In the genomic region with DNA sequence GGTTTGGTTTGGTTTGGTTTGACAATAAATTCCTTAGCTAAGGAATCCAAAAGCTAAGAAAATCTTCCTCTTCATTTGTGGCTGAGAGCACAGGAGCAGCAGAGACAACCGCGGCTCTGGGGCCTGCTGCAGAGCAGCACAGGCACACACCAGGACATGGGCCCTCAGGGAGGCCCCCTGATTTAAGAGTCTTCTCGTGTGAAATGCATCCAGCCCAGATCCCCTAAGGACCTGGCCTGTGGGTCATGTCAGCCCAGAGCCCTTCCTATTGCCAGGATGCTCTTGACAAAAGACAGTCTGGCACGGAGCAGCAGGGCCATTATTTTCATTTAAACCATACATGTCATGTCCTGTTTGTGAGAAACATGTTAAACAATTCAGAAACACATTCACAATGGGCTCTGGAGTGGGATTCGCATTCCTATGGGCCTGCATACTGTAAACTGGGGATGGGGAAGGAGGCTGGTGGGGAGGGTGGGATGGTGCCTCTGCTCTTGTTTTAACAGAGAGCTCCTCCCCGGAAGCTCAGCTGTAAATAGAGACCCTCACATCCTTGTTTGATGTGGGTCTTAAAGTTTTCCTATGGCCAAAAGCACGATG, we compare ENCODE assay signal across 16 cellular contexts.
"Had no signal": no experiment of that assay in that cellular context is flagged by ENCODE, and none has a peak within 500 bp of the region (broad histone marks: within the 10 kb centered on the region; RNA-seq: fewer than 3 reads in every experiment).

No MANE protein-coding gene starts in this region.

- H3K9me3 ChIP-seq: left ventricle myocardium inferior had no signal

- H3K36me3 Mint-ChIP-seq: activated naive CD4-positive, alpha-beta T cell treated with anti-CD3 and anti-CD28 coated beads, Interleukin-2, amount 50 U/mL, for 24 hours; naive thymus-derived CD4-positive, alpha-beta T cell had no signal

- H3K4me1 ChIP-seq: left ventricle myocardium inferior had no signal

- DNase-seq: activated CD4-positive, alpha-beta T cell treated with anti-CD3 and anti-CD28 coated beads, Interleukin-2, amount 10 ng/mL, durations not matched to agents 7 days and 5 days; activated CD4-positive, CD25-positive, alpha-beta regulatory T cell; activated effector memory CD4-positive, alpha-beta T cell treated with Interleukin-2 at 50 U/mL for 16 hours; cortex of kidney; foreskin fibroblast; left ventricle myocardium inferior; naive thymus-derived CD4-positive, alpha-beta T cell; stimulated activated CD4-positive, alpha-beta T cell treated with anti-CD3 and anti-CD28 coated beads, Interleukin-12 subunit alpha, Interleukin-12 subunit beta, amount 100 ng/mL, for 4 hours; stimulated activated naive CD4-positive, alpha-beta T cell treated with Interleukin-2 at 50 U/mL for 16 hours; trophoblast cell had no signal

- FAIRE-seq: keratinocyte, TTC549 had no signal

- H3K27ac ChIP-seq: left ventricle myocardium inferior, SK-N-MC had no signal

- H3K27me3 Mint-ChIP-seq: activated CD4-positive, alpha-beta T cell treated with anti-CD3 and anti-CD28 coated beads, Interleukin-2, amount 10 ng/mL, durations not matched to agents 7 days and 5 days; activated naive CD4-positive, alpha-beta T cell treated with anti-CD3 and anti-CD28 coated beads, Interleukin-2, amount 50 U/mL, for 24 hours; central memory CD8-positive, alpha-beta T cell; naive thymus-derived CD4-positive, alpha-beta T cell had no signal

- H3K4me1 Mint-ChIP-seq: activated CD4-positive, alpha-beta T cell treated with anti-CD3 and anti-CD28 coated beads, Interleukin-2, amount 10 ng/mL, durations not matched to agents 7 days and 5 days; activated naive CD4-positive, alpha-beta T cell treated with anti-CD3 and anti-CD28 coated beads, Interleukin-2, amount 50 U/mL, for 24 hours; central memory CD8-positive, alpha-beta T cell; naive thymus-derived CD4-positive, alpha-beta T cell had no signal

- ATAC-seq: naive thymus-derived CD4-positive, alpha-beta T cell had no signal

- H3K9me3 Mint-ChIP-seq: activated CD4-positive, alpha-beta T cell treated with anti-CD3 and anti-CD28 coated beads, Interleukin-2, amount 10 ng/mL, durations not matched to agents 7 days and 5 days; activated naive CD4-positive, alpha-beta T cell treated with anti-CD3 and anti-CD28 coated beads, Interleukin-2, amount 50 U/mL, for 24 hours; T-helper 1 cell treated with Interleukin-12 subunit alpha and Interleukin-12 subunit beta and Interleukin-4 antibody, amounts not matched to agents 30 μg/mL and 1 μg/mL, for 36 hours had no signal

- H3K4me3 Mint-ChIP-seq: activated CD4-positive, alpha-beta T cell treated with anti-CD3 and anti-CD28 coated beads, Interleukin-2, amount 10 ng/mL, durations not matched to agents 7 days and 5 days; activated naive CD4-positive, alpha-beta T cell treated with anti-CD3 and anti-CD28 coated beads, Interleukin-2, amount 50 U/mL, for 24 hours; central memory CD8-positive, alpha-beta T cell; naive thymus-derived CD4-positive, alpha-beta T cell; T-helper 1 cell treated with Interleukin-12 subunit alpha and Interleukin-12 subunit beta and Interleukin-4 antibody, amounts not matched to agents 30 μg/mL and 1 μg/mL, for 36 hours had no signal

- H3K27ac Mint-ChIP-seq: activated CD4-positive, alpha-beta T cell treated with anti-CD3 and anti-CD28 coated beads, Interleukin-2, amount 10 ng/mL, durations not matched to agents 7 days and 5 days; activated naive CD4-positive, alpha-beta T cell treated with anti-CD3 and anti-CD28 coated beads, Interleukin-2, amount 50 U/mL, for 24 hours; naive thymus-derived CD4-positive, alpha-beta T cell; T-helper 1 cell treated with Interleukin-12 subunit alpha and Interleukin-12 subunit beta and Interleukin-4 antibody, amounts not matched to agents 30 μg/mL and 1 μg/mL, for 36 hours had no signal

- H3K4me3 ChIP-seq: left ventricle myocardium inferior, SK-N-MC had no signal

- H3K36me3 ChIP-seq: left ventricle myocardium inferior had no signal
